ENCODE assay signal across 18 cellular contexts in the genomic region with DNA sequence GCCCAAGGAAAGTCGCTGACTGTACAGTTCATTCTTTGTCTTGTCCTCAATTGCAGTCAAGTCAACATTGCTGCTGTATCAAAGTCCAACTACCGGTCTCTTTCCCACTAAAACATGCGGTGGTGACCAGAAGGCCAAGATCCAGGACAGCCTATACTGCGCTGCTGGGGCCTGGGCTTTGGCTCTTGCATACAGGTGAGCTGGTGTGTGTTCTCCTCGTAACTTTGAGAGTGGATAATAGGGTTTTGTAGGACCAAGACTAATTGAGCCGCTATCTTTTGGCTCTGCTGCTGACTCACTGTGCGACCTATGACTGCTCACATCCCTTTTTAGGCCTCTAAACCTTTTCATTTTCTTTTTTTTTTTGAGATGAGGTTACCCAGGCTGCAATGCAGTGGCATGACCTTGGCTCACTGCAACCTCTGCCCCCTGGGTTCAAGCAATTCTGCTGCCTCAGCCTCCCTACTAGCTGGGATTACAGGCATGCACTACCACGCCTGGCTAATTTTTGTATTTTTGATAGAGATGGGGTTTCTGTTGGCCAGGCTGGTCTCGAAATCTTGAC. TPM values are rescaled to one million over a fixed set of nuclear protein-coding genes. Genes with fewer than 3 reads are reported as not detected.
A peak's percentile ranks its signal among the peaks of the same experiment; 100 is the strongest.
DNase-seq lines count a peak whose midpoint lies in the region; ATAC-seq, FAIRE-seq and TF ChIP-seq lines count a peak whose summit lies in the region.
"Had no signal": no experiment of that assay in that cellular context is flagged by ENCODE, and none has a peak within 500 bp of the region (broad histone marks: within the 10 kb centered on the region; RNA-seq: fewer than 3 reads in every experiment).

No MANE protein-coding gene starts in this region.

- peaks cover 11% of the 10 kb centered on the region for H3K79me1 ChIP-seq in mesenchymal stem cell (replicated peaks; ENCODE audit: low read length, poor library complexity, severe bottlenecking)

- H3K9me3 ChIP-seq in GM12878 (replicated peaks; ENCODE audit: control insufficient read depth, insufficient read depth, low read length): no peaks in the 10 kb centered on the region
- no peaks in the 10 kb centered on the region for H3K9me3 ChIP-seq in mesenchymal stem cell (ENCODE audit: control insufficient read depth, low read length)

- H3K4ac ChIP-seq in mesenchymal stem cell (ENCODE audit: low read depth in 1 of 2, low read length in 2 of 2): no peak overlapping the region

- no peak overlapping the region for H2AK5ac ChIP-seq in mesenchymal stem cell (ENCODE audit: low read length, severe bottlenecking)

- no peak for TF ChIP-seq POLR2A in GM12878 (IDR thresholded peaks at IDR 0.05; ENCODE audit: low read depth, low read length)

- H2BK5ac ChIP-seq in mesenchymal stem cell (ENCODE audit: low read depth, low read length, poor library complexity, severe bottlenecking): no peak overlapping the region

- no peak for TF ChIP-seq RAD21 in GM12878 (IDR thresholded peaks at IDR 0.05; ENCODE audit: insufficient read depth, low read depth, low read length)

- H3K4me3 ChIP-seq in GM12878 (no peak overlapping the region), mesenchymal stem cell (ENCODE audit: insufficient read depth in 1 of 2, low read depth in 1 of 2, low read length in 2 of 2) (no peak overlapping the region)
- H3K4me3 ChIP-seq: BLaER1 treated with 17β-estradiol and CSF1 and Interleukin-3, amounts not matched to agents 10 nM and 100 nM had no signal

- H3K4me2 ChIP-seq in GM12878 (ENCODE audit: control insufficient read depth, insufficient read depth) (no peak overlapping the region), mesenchymal stem cell (ENCODE audit: low read length, poor library complexity, severe bottlenecking) (no peak overlapping the region)
- H3K4me2 ChIP-seq: BLaER1 treated with 17β-estradiol and CSF1 and Interleukin-3, amounts not matched to agents 10 nM and 100 nM had no signal

- no peak overlapping the region for H3K14ac ChIP-seq in mesenchymal stem cell (ENCODE audit: low read length in 2 of 2)

- peak; percentile 21; the same call in 1 of the 3 replicates for ATAC-seq in GM12878
- ATAC-seq in left lobe of liver: peak; percentile 94
- ATAC-seq in GM19035 (IDR thresholded peaks at IDR 0.05; ENCODE audit: unreplicated experiment): no peak
- no peak for ATAC-seq in HG02642 (IDR thresholded peaks at IDR 0.05; ENCODE audit: poor library complexity, unreplicated experiment)
- ATAC-seq: CD8-positive, alpha-beta T cell; HCT116 had no signal

- no peak for FAIRE-seq in GM12878 (lab: Jason Lieb, UNC)

- intact Hi-C loops in GM12878 (cut with micrococcal nuclease; ENCODE audit: unreplicated experiment): no loop called here

- TF ChIP-seq CTCF in GM12878 (IDR thresholded peaks at IDR 0.05 in 2 of 3, conservative IDR thresholded peaks at IDR 0.05 in 1 of 3; ENCODE audit: control insufficient read depth in 2 of 3, extremely low read depth in 1 of 3, insufficient read depth in 1 of 3, low read depth in 3 of 3, low read length in 3 of 3): no peak

- H3K9ac ChIP-seq in GM12878 (ENCODE audit: control insufficient read depth, insufficient read depth, low read length): no peak overlapping the region
- H3K9ac ChIP-seq in mesenchymal stem cell (ENCODE audit: low read length): no peak overlapping the region
- H3K9ac ChIP-seq: BLaER1 treated with 17β-estradiol and CSF1 and Interleukin-3, amounts not matched to agents 10 nM and 100 nM had no signal

- BruUV-seq in GM12878 (replicated peaks; lab: Mats Ljungman, UMichigan): no TSS peak

- peak; percentile 30 for DNase-seq in HuH-7 (ENCODE audit: low spot score)
- no peak for DNase-seq in GM12878 (ENCODE audit: low read depth, low spot score)
- no peak for DNase-seq in left lobe of liver (ENCODE audit: low spot score)
- DNase-seq in mesenchymal stem cell: no peak
- no peak for DNase-seq in NCI-H146 treated with DMSO at 0.1 percent for 48 hours (lab: John Stamatoyannopoulos, UW; ENCODE audit: unreplicated experiment)
- DNase-seq in HPDE6-E6E7 (ENCODE audit: extremely low spot score): no peak
- DNase-seq: Calu3; CD8-positive, alpha-beta T cell; DMS79 treated with DMSO at 0.1 percent for 48 hours; GF-D8; GOT3; H7; HFFc6; KG1 had no signal

- CTCF ChIA-PET in GM12878 (lab: Yijun Ruan, JAX): no interaction called here

- H3K36me3 ChIP-seq in GM12878 (ENCODE audit: control insufficient read depth in 2 of 2, insufficient read depth in 2 of 2, low read length in 1 of 2): peaks cover 8 to 23% of the 10 kb centered on the region in 2 experiments
- H3K36me3 ChIP-seq in mesenchymal stem cell (ENCODE audit: control insufficient read depth in 1 of 2, insufficient read depth in 2 of 2, low read depth in 1 of 2, low read length in 2 of 2): peaks cover 10 to 61% of the 10 kb centered on the region in 2 experiments

- WGBS in GM12878 (ENCODE audit: insufficient coverage, insufficient replicate concordance, low lambda C conversion rate, missing lambda C conversion rate): 87% methylated on average over 9 of the region's 9 CpGs
- 97% methylated on average over 9 of the region's 9 CpGs for WGBS in mesenchymal stem cell

- H3K79me2 ChIP-seq in GM12878 (ENCODE audit: control insufficient read depth, insufficient read depth, low read length): peaks cover 10% of the 10 kb centered on the region

- no peak overlapping the region for H3K23ac ChIP-seq in mesenchymal stem cell (ENCODE audit: low read length in 2 of 2)

- RAD21 ChIA-PET in GM12878 (lab: Charles Lee; ENCODE audit: unreplicated experiment): interaction anchor here (1.1 kb wide), 1 partner anchor 24 kb away, joined by 3 read pairs; no protein-coding TSS in a partner anchor

- TF ChIP-seq EP300 in GM12878 (IDR thresholded peaks at IDR 0.05; ENCODE audit: borderline replicate concordance in 1 of 2, control insufficient read depth in 1 of 2, low read depth in 2 of 2, low read length in 2 of 2): no peak

- no peak overlapping the region for H3K18ac ChIP-seq in mesenchymal stem cell (ENCODE audit: low read depth in 1 of 2, low read length in 2 of 2)

- no peak overlapping the region for H2BK12ac ChIP-seq in mesenchymal stem cell (ENCODE audit: low read length in 2 of 2)

- H2BK15ac ChIP-seq in mesenchymal stem cell (ENCODE audit: low read depth, poor library complexity, severe bottlenecking): no peak overlapping the region

- H4K91ac ChIP-seq in mesenchymal stem cell (ENCODE audit: low read length): no peak overlapping the region

- POLR2A ChIA-PET in GM12878 (lab: Charles Lee): no interaction called here

- H2BK120ac ChIP-seq in mesenchymal stem cell (ENCODE audit: low read depth, low read length): no peak overlapping the region

- in situ Hi-C loops in GM12878 (cut with MboI): no loop called here

- H4K8ac ChIP-seq in mesenchymal stem cell (ENCODE audit: low read length): peak overlapping the region; percentile 20

- SMC1A ChIA-PET in GM12878 (lab: Charles Lee; ENCODE audit: uncharacterized antibody, unreplicated experiment): interaction anchor here (1.0 to 2.6 kb wide), 5 partner anchors 18 to 44 kb away, joined by 3 to 11 read pairs (median 6); partner anchors contain the start of genes ITFG1 and PHKB

- H3K27me3 ChIP-seq in GM12878 (replicated peaks in 1 of 2; ENCODE audit: control insufficient read depth in 2 of 2, insufficient read depth in 2 of 2, low read length in 1 of 2): no peaks in the 10 kb centered on the region
- H3K27me3 ChIP-seq in mesenchymal stem cell (ENCODE audit: control insufficient read depth in 1 of 2, insufficient read depth in 1 of 2, low read length in 2 of 2): no peaks in the 10 kb centered on the region
- H3K27me3 ChIP-seq: BLaER1 treated with 17β-estradiol and CSF1 and Interleukin-3, amounts not matched to agents 10 nM and 100 nM had no signal

- H3K4me1 ChIP-seq in GM12878 (ENCODE audit: control insufficient read depth, insufficient read depth, low read length) (peaks cover under 1% of the 10 kb centered on the region; the same call in 1 of the 2 replicates), mesenchymal stem cell (ENCODE audit: control insufficient read depth, insufficient read depth, low read depth, low read length) (peaks cover 2% of the 10 kb centered on the region)

- H3K27ac ChIP-seq in GM12878 (ENCODE audit: control insufficient read depth, insufficient read depth) (no peak overlapping the region), mesenchymal stem cell (ENCODE audit: low read length, poor library complexity, severe bottlenecking) (no peak overlapping the region)
- H3K27ac ChIP-seq: BLaER1 treated with 17β-estradiol and CSF1 and Interleukin-3, amounts not matched to agents 10 nM and 100 nM had no signal

- H4K20me1 ChIP-seq in GM12878 (ENCODE audit: control insufficient read depth, insufficient read depth): no peaks in the 10 kb centered on the region
- H4K20me1 ChIP-seq: BLaER1 treated with 17β-estradiol and CSF1 and Interleukin-3, amounts not matched to agents 10 nM and 100 nM had no signal

- no peak overlapping the region for H2AFZ ChIP-seq in GM12878 (ENCODE audit: control insufficient read depth, low read depth, low read length)
- no peak overlapping the region for H2AFZ ChIP-seq in mesenchymal stem cell (ENCODE audit: low read depth, low read length)

RNA-seq across cellular contexts. Expression of gene PHKB, which starts 38.7 kb away (rescaled TPM):
- 482 and 484 TPM in 2 replicates for total RNA-seq in GM12878 (2013; cell fraction: nucleolus; rRNA removed)
- total RNA-seq in GM12878 (2014; rRNA removed) (39.4 and 41.9 TPM in 2 replicates), GM12878 (2014; rRNA removed; fragmentation: Illumina TruSeq; extraction: Trizol) (44.1 and 48.4 TPM in 2 replicates), GM12878 (2021) (35.9 and 37.3 TPM in 2 replicates), left lobe of liver (34.2 TPM)
- 16.8 TPM for polyA plus RNA-seq in GM12878 (2011; ENCODE audit: low read depth)
- polyA plus RNA-seq in GM12878 (2011; rRNA removed) (65.6 and 93.6 TPM in 2 replicates), GM12878 (2014; fragmentation: Illumina TruSeq; extraction: Trizol) (34.9 and 41.8 TPM in 2 replicates), GM12878 (2014; fragmentation: Nextera tagmentation; extraction: Ambion mirVana) (10 to 100 TPM; 14.2 to 15.7 TPM), GM12878 (2014; rRNA removed) (27.7 and 31.5 TPM in 2 replicates), GM12878 (2016; fragmentation: Nextera tagmentation; extraction: Ambion mirVana) (10 to 100 TPM; 36.8 to 46.0 TPM)
- polyA plus RNA-seq in GM12878 (2011; cell fraction: cytosol; rRNA removed): 29.8 and 33.8 TPM in 2 replicates
- polyA plus RNA-seq in GM12878 (2011; cell fraction: nucleus; rRNA removed): 68.6 and 78.6 TPM in 2 replicates
- 26.1 and 29.1 TPM in 2 replicates for polyA plus RNA-seq in GM12878 (2012)
- 152 and 187 TPM in 2 replicates for polyA minus RNA-seq in GM12878 (2011; rRNA and poly(A)+ RNA removed)
- polyA minus RNA-seq in GM12878 (2011; cell fraction: cytosol; rRNA and poly(A)+ RNA removed): 27.1 and 37.1 TPM in 2 replicates
- polyA minus RNA-seq in GM12878 (2011; cell fraction: nucleus; rRNA and poly(A)+ RNA removed): 115 and 182 TPM in 2 replicates
- 40.3 TPM for polyA plus RNA-seq in mesenchymal stem cell (2013, experiment 1 of 2)
- polyA plus RNA-seq in mesenchymal stem cell (2013, experiment 2 of 2): 38.8 TPM

RNA-seq across cellular contexts. Expression of gene ITFG1, which starts 38.9 kb away (rescaled TPM):
- 171 and 189 TPM in 2 replicates for total RNA-seq in GM12878 (2013; cell fraction: nucleolus; rRNA removed)
- total RNA-seq in GM12878 (2014; rRNA removed) (27.6 and 29.9 TPM in 2 replicates), GM12878 (2014; rRNA removed; fragmentation: Illumina TruSeq; extraction: Trizol) (37.3 and 40.1 TPM in 2 replicates), GM12878 (2021) (21.3 and 22.2 TPM in 2 replicates), left lobe of liver (27.3 TPM)
- 11.4 TPM for polyA plus RNA-seq in GM12878 (2011; ENCODE audit: low read depth)
- polyA plus RNA-seq in GM12878 (2011; rRNA removed) (56.3 and 93.7 TPM in 2 replicates), GM12878 (2014; fragmentation: Illumina TruSeq; extraction: Trizol) (29.6 and 36.5 TPM in 2 replicates), GM12878 (2014; fragmentation: Nextera tagmentation; extraction: Ambion mirVana) (10 to 100 TPM in 1 of 2 experiments, 1 to 10 TPM in 1; 9.3 to 15.9 TPM), GM12878 (2014; rRNA removed) (11.5 and 13.8 TPM in 2 replicates), GM12878 (2016; fragmentation: Nextera tagmentation; extraction: Ambion mirVana) (10 to 100 TPM; 45.1 to 45.2 TPM)
- polyA plus RNA-seq in GM12878 (2011; cell fraction: cytosol; rRNA removed): 20.2 and 24.5 TPM in 2 replicates
- 18.3 and 23.1 TPM in 2 replicates for polyA plus RNA-seq in GM12878 (2011; cell fraction: nucleus; rRNA removed)
- 17.5 and 19.5 TPM in 2 replicates for polyA plus RNA-seq in GM12878 (2012)
- 35.1 and 48.0 TPM in 2 replicates for polyA minus RNA-seq in GM12878 (2011; rRNA and poly(A)+ RNA removed)
- polyA minus RNA-seq in GM12878 (2011; cell fraction: cytosol; rRNA and poly(A)+ RNA removed): 9.6 and 13.7 TPM in 2 replicates
- polyA minus RNA-seq in GM12878 (2011; cell fraction: nucleus; rRNA and poly(A)+ RNA removed): 57.8 and 86.2 TPM in 2 replicates
- polyA plus RNA-seq in mesenchymal stem cell (2013, experiment 1 of 2): 95.1 TPM
- 104 TPM for polyA plus RNA-seq in mesenchymal stem cell (2013, experiment 2 of 2)

Comparison
In these comparisons a context has a peak if more than half of its experiments do, and no peak if none do; other contexts are left out.
1. ATAC-seq: peak in GM12878 (single experiment) and left lobe of liver (single experiment); none in GM19035 (single experiment) and HG02642 (single experiment).